8 cellular contexts compared by ENCODE assay signal in the genomic region with DNA sequence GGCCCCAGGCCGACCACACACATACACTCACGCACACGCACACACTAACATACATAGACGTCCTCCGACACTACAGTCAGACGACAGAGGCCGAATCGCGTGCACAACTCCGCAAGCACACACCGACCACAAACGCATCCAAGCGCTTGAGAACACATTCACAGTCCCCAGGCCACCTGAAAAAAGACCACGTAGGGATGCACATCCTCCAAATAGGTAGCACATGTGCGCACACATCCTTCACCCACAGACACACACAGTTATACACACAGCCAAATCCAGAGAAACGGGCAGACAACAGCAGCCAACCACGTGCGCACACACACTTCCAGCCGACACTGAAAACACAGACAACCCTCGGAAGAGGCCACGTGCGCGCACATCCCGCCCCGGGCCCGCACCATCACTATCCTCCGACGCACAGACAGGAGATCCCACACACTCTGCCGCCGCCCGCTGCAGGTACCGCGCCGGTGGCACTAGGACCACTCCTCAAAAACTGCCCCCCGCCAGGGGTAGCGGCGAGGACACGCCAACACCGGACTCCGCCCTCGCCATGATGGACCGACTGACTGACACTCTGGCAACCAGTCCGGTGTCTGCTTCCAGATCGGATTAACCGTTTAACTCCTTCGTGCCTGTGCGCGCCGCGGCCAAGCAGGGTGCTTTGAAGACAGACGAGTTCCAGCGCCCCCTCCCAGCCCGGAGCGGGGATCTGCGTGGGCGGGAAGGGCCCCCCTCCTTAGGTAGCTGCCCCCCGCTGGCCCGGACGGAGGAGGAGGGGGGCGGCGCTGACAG. TPM values are rescaled to one million over a fixed set of nuclear protein-coding genes. Genes with fewer than 3 reads are reported as not detected.
DNase-seq lines count a peak whose midpoint lies in the region; ATAC-seq, FAIRE-seq and TF ChIP-seq lines count a peak whose summit lies in the region.

No MANE protein-coding gene starts in this region.

- no peaks in the 10 kb centered on the region for H3K9me3 Mint-ChIP-seq in activated T-cell treated with anti-CD3 and anti-CD28 coated beads, Interleukin-2, amount 50 U/mL, for 4 hours
- H3K9me3 Mint-ChIP-seq in glutamatergic neuron (ENCODE audit: unreplicated experiment) = peaks cover 17% of the 10 kb centered on the region

- peak overlapping the region; percentile 52 for H3K4me3 ChIP-seq in A549
- no peak overlapping the region for H3K4me3 ChIP-seq in thyroid gland (replicated peaks in 1 of 3)

- 2% methylated on average over 31 of the region's 61 CpGs for WGBS in A549 (ENCODE audit: missing lambda C conversion rate)
- 1 to 2% methylated on average over 28 to 40 of the region's 61 CpGs for WGBS in thyroid gland, 2 donors

- H3K36me3 Mint-ChIP-seq in activated T-cell treated with anti-CD3 and anti-CD28 coated beads, Interleukin-2, amount 50 U/mL, for 4 hours (ENCODE audit: insufficient read depth) = no peaks in the 10 kb centered on the region
- no peaks in the 10 kb centered on the region for H3K36me3 Mint-ChIP-seq in glutamatergic neuron (ENCODE audit: unreplicated experiment)

- POLR2A ChIA-PET in A549 (lab: Yijun Ruan, JAX) = no interaction called here

- DNase-seq in A549 (ENCODE audit: low read depth in 1 of 2, low spot score in 1 of 2) (peak; percentile 70 to 90), GF-D8 (lab: John Stamatoyannopoulos, UW) (peak; percentile 63), NCI-H446 treated with DMSO at 0.1 percent for 48 hours (lab: John Stamatoyannopoulos, UW) (peak; percentile 96), glutamatergic neuron (peak; percentile 75), thyroid gland (no peak)
- no peak for DNase-seq in activated T-cell treated with anti-CD3 and anti-CD28 coated beads, Interleukin-2, amount 50 U/mL, for 4 hours
- peak; percentile 60 for DNase-seq in stimulated activated CD8-positive, alpha-beta memory T cell treated with anti-CD3 and anti-CD28 coated beads, Interleukin-4, amount 100 ng/mL, for 24 hours (ENCODE audit: low read depth)

- H3K27ac ChIP-seq in A549 (peak overlapping the region; percentile 65 to 86), thyroid gland (no peak overlapping the region)

- CTCF ChIA-PET in A549 (lab: Yijun Ruan, JAX) = interaction anchor here (1.0 to 2.6 kb wide), 7 partner anchors 9 to 232 kb away, joined by 3 to 16 read pairs (median 13); partner anchors contain the start of gene CDC37

- no peak for TF ChIP-seq RAD21 in A549 (conservative IDR thresholded peaks at IDR 0.05 in 1 of 2, IDR thresholded peaks at IDR 0.05 in 1 of 2)

- peak overlapping the region; percentile 72 for H3K27ac Mint-ChIP-seq in glutamatergic neuron (ENCODE audit: unreplicated experiment)

- intact Hi-C loops in thyroid gland (cut with DNase I) = no loop called here

- peaks cover 43% of the 10 kb centered on the region for H3K27me3 ChIP-seq in thyroid gland

- no peaks in the 10 kb centered on the region for H3K9me3 ChIP-seq in A549
- no peaks in the 10 kb centered on the region for H3K9me3 ChIP-seq in thyroid gland

- peaks cover 48% of the 10 kb centered on the region for H3K27me3 Mint-ChIP-seq in activated T-cell treated with anti-CD3 and anti-CD28 coated beads, Interleukin-2, amount 50 U/mL, for 4 hours (ENCODE audit: low read depth)
- peaks cover 33% of the 10 kb centered on the region for H3K27me3 Mint-ChIP-seq in glutamatergic neuron (ENCODE audit: unreplicated experiment)

- peak; percentile 14 to 23 for ATAC-seq in A549
- peak; percentile 16 to 29 for ATAC-seq in activated T-cell treated with anti-CD3 and anti-CD28 coated beads, Interleukin-2, amount 50 U/mL, for 4 hours
- no peak for ATAC-seq in GM18505 (IDR thresholded peaks at IDR 0.05; ENCODE audit: unreplicated experiment)

- H3K36me3 ChIP-seq in thyroid gland = no peaks in the 10 kb centered on the region

- H3K4me1 ChIP-seq in A549 = peaks cover 31% of the 10 kb centered on the region
- peaks cover 27 to 59% of the 10 kb centered on the region in 2 donors for H3K4me1 ChIP-seq in thyroid gland

- H3K4me2 ChIP-seq in A549 = peak overlapping the region; percentile 95

- H3K4me3 Mint-ChIP-seq in activated T-cell treated with anti-CD3 and anti-CD28 coated beads, Interleukin-2, amount 50 U/mL, for 4 hours = peak overlapping the region; percentile 82
- H3K4me3 Mint-ChIP-seq in glutamatergic neuron (ENCODE audit: unreplicated experiment) = peak overlapping the region; percentile 96

- H3K4me1 Mint-ChIP-seq in activated T-cell treated with anti-CD3 and anti-CD28 coated beads, Interleukin-2, amount 50 U/mL, for 4 hours (ENCODE audit: low read depth) = peaks cover 56% of the 10 kb centered on the region
- H3K4me1 Mint-ChIP-seq in glutamatergic neuron (ENCODE audit: low read depth, unreplicated experiment) = peaks cover 25% of the 10 kb centered on the region

- TF ChIP-seq CTCF in A549 (IDR thresholded peaks at IDR 0.05) = no peak
- TF ChIP-seq CTCF in glutamatergic neuron (IDR thresholded peaks at IDR 0.05; ENCODE audit: partially characterized antibody, unreplicated experiment) = no peak
- TF ChIP-seq CTCF in thyroid gland (IDR thresholded peaks at IDR 0.05) = no peak

- no peak for FAIRE-seq in A549 (lab: Jason Lieb, UNC)

- TF ChIP-seq POLR2A in A549 (IDR thresholded peaks at IDR 0.05; ENCODE audit: low read length) = no peak
- no peak for TF ChIP-seq POLR2A in thyroid gland (IDR thresholded peaks at IDR 0.05)
- TF ChIP-seq POLR2A in GM18505 (IDR thresholded peaks at IDR 0.05; ENCODE audit: borderline replicate concordance, extremely low read depth, insufficient read depth, insufficient read length) = no peak

- no peak for TF ChIP-seq EP300 in A549 (IDR thresholded peaks at IDR 0.05)

TF ChIP-seq in A549, 52 proteins besides CTCF, POLR2A, EP300 and RAD21 (continues in another document):
- TF ChIP-seq MYC (IDR thresholded peaks at IDR 0.05; ENCODE audit: borderline replicate concordance, low read length) (peak; percentile 79; the same call in 1 of the 2 replicates), HOXB13 (CRISPR knock-in tag; IDR thresholded peaks at IDR 0.05; ENCODE audit: low read depth) (no peak), EHF (CRISPR knock-in tag; IDR thresholded peaks at IDR 0.05) (no peak), JUN (IDR thresholded peaks at IDR 0.05) (no peak), HOXB5 (CRISPR knock-in tag; IDR thresholded peaks at IDR 0.05) (0 out of 2 replicates have a peak, but pooled peaks have one; percentile 57), BCL3 (IDR thresholded peaks at IDR 0.05) (no peak), GATA3 (IDR thresholded peaks at IDR 0.05; ENCODE audit: borderline replicate concordance) (peak; percentile 29; the same call in 1 of the 2 replicates), CEBPB (IDR thresholded peaks at IDR 0.05) (no peak), RNF2 (IDR thresholded peaks at IDR 0.05; ENCODE audit: borderline replicate concordance, low read depth) (0 out of 2 replicates have a peak, but pooled peaks have one; percentile 40), HEYL (CRISPR knock-in tag; IDR thresholded peaks at IDR 0.05) (no peak), RFX5 (IDR thresholded peaks at IDR 0.05) (no peak), ZFP36 (IDR thresholded peaks at IDR 0.05; ENCODE audit: borderline replicate concordance, partially characterized antibody) (no peak), TP53 (CRISPR knock-in tag; IDR thresholded peaks at IDR 0.05) (0 out of 2 replicates have a peak, but pooled peaks have one; percentile 53)
- TF ChIP-seq, protein P1, sequence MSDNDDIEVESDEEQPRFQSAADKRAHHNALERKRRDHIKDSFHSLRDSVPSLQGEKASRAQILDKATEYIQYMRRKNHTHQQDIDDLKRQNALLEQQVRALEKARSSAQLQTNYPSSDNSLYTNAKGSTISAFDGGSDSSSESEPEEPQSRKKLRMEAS (IDR thresholded peaks at IDR 0.05) = peak; percentile 99

RNA-seq across cellular contexts. Expression of gene PDE4A, which starts 0.5 kb away (rescaled TPM):
- polyA plus RNA-seq in A549 (2011; rRNA removed) (1.2 and 2.2 TPM in 2 replicates), A549 (2017; fragmentation: RNase III; extraction: RNeasy Plus Mini Kit Qiagen cat#74134 plus additional on column Dnase treatment) (3.7 to 3.9 TPM (median 3.9 TPM) in 3 replicates)
- polyA plus RNA-seq in A549 (2012; cell fraction: cytosol; rRNA removed) = 2.4 and 3.5 TPM in 2 replicates
- 4.6 and 5.4 TPM in 2 replicates for polyA plus RNA-seq in A549 (2012; cell fraction: nucleus; rRNA removed)
- 5.6 and 7.0 TPM in 2 replicates for polyA minus RNA-seq in A549 (2011; rRNA and poly(A)+ RNA removed)
- 1 to 10 TPM; 4.0 to 4.8 (median 4.2) TPM for total RNA-seq in activated T-cell treated with anti-CD3 and anti-CD28 coated beads, Interleukin-2, amount 50 U/mL, for 4 hours
- total RNA-seq in glutamatergic neuron (ENCODE audit: unreplicated experiment) (5.7 TPM), thyroid gland (10 to 100 TPM; 16.1 to 21.0 (median 18.4) TPM)

RNA-seq across cellular contexts. Expression of gene CDC37, which starts 16.5 kb away (rescaled TPM):
- 125 and 152 TPM in 2 replicates for polyA plus RNA-seq in A549 (2011; rRNA removed)
- 336 and 384 TPM in 2 replicates for polyA plus RNA-seq in A549 (2012; cell fraction: cytosol; rRNA removed)
- 630 and 656 TPM in 2 replicates for polyA plus RNA-seq in A549 (2012; cell fraction: nucleus; rRNA removed)
- polyA plus RNA-seq in A549 (2017; fragmentation: RNase III; extraction: RNeasy Plus Mini Kit Qiagen cat#74134 plus additional on column Dnase treatment) = 214 to 236 TPM (median 220 TPM) in 3 replicates
- polyA minus RNA-seq in A549 (2011; rRNA and poly(A)+ RNA removed) = 57.2 and 58.2 TPM in 2 replicates
- total RNA-seq in activated T-cell treated with anti-CD3 and anti-CD28 coated beads, Interleukin-2, amount 50 U/mL, for 4 hours = 100 to 1,000 TPM; 298 to 311 (median 303) TPM
- 128 TPM for total RNA-seq in glutamatergic neuron (ENCODE audit: unreplicated experiment)
- total RNA-seq in thyroid gland = 100 to 1,000 TPM in 3 of 4 donors, 10 to 100 TPM in 1; 99.7 to 154 (median 125) TPM

RNA-seq across cellular contexts. Expression of gene TYK2, which starts 39.5 kb away (rescaled TPM):
- polyA plus RNA-seq in A549 (2011; rRNA removed) = 17.0 and 41.4 TPM in 2 replicates
- polyA plus RNA-seq in A549 (2012; cell fraction: cytosol; rRNA removed) = 45.6 and 49.9 TPM in 2 replicates
- polyA plus RNA-seq in A549 (2012; cell fraction: nucleus; rRNA removed) = 275 and 321 TPM in 2 replicates
- 51.9 to 65.6 TPM (median 57.1 TPM) in 3 replicates for polyA plus RNA-seq in A549 (2017; fragmentation: RNase III; extraction: RNeasy Plus Mini Kit Qiagen cat#74134 plus additional on column Dnase treatment)
- 29.5 and 37.4 TPM in 2 replicates for polyA minus RNA-seq in A549 (2011; rRNA and poly(A)+ RNA removed)
- total RNA-seq in activated T-cell treated with anti-CD3 and anti-CD28 coated beads, Interleukin-2, amount 50 U/mL, for 4 hours = 100 to 1,000 TPM; 196 to 226 (median 206) TPM
- 90.4 TPM for total RNA-seq in glutamatergic neuron (ENCODE audit: unreplicated experiment)
- 100 to 1,000 TPM in 1 of 4 donors, 10 to 100 TPM in 3; 59.1 to 127 (median 70.3) TPM for total RNA-seq in thyroid gland

Comparison
In these comparisons a context has a peak if more than half of its experiments do, and no peak if none do; other contexts are left out.
1. DNase-seq: peak in A549 (2 of 2), GF-D8 (single experiment), NCI-H446 treated with DMSO at 0.1 percent for 48 hours (single experiment), glutamatergic neuron (single experiment) and stimulated activated CD8-positive, alpha-beta memory T cell treated with anti-CD3 and anti-CD28 coated beads, Interleukin-4, amount 100 ng/mL, for 24 hours (single experiment); none in activated T-cell treated with anti-CD3 and anti-CD28 coated beads, Interleukin-2, amount 50 U/mL, for 4 hours (single experiment) and thyroid gland (0 of 2).
2. H3K27ac ChIP-seq: peak in A549 (2 of 2); none in thyroid gland (0 of 3).